14 cellular contexts compared by ENCODE assay signal in genomic region chr2:47221956-47222355, GRCh38. TPM values are rescaled to one million over a fixed set of nuclear protein-coding genes. Genes with fewer than 3 reads are reported as not detected.
DNase-seq lines count a peak whose midpoint lies in the region; ATAC-seq, FAIRE-seq and TF ChIP-seq lines count a peak whose summit lies in the region.
"Had no signal": no experiment of that assay in that cellular context is flagged by ENCODE, and none has a peak within 500 bp of the region (broad histone marks: within the 10 kb centered on the region; RNA-seq: fewer than 3 reads in every experiment).

No MANE protein-coding gene starts in this region.

- H3K4me3 ChIP-seq in BE2C (ENCODE audit: low read depth, low read length) (no peak overlapping the region), IMR-90 (ENCODE audit: insufficient read depth, low read depth, low read length) (no peak overlapping the region), HepG2 (replicated peaks in 1 of 3; ENCODE audit: insufficient read depth in 1 of 3, low read depth in 2 of 3, low read length in 3 of 3) (no peak overlapping the region)
- H3K4me3 ChIP-seq: esophagus muscularis mucosa had no signal

- H3K9me1 ChIP-seq in IMR-90 (ENCODE audit: insufficient read depth, low read length), result peaks cover 25% of the 10 kb centered on the region

- no peak overlapping the region for H2AK9ac ChIP-seq in IMR-90 (replicated peaks; ENCODE audit: low read depth, low read length, poor library complexity)

- peak overlapping the region; percentile 85 for H3K4ac ChIP-seq in IMR-90 (ENCODE audit: low read depth, low read length)

- H2BK15ac ChIP-seq in IMR-90 (ENCODE audit: low read depth, low read length), result peak overlapping the region; percentile 98

- H4K5ac ChIP-seq in IMR-90 (ENCODE audit: low read depth, low read length), result peak overlapping the region; percentile 71; the same call in 1 of the 2 replicates

- BruUV-seq in IMR-90 (replicated peaks; lab: Mats Ljungman, UMichigan), result no TSS peak
- BruUV-seq in HepG2 (replicated peaks; lab: Mats Ljungman, UMichigan), result no TSS peak

- dilution Hi-C loops in IMR-90 (cut with HindIII; ENCODE audit: low sequenced_read_pairs, unreplicated experiment), result no loop called here

- CTCF ChIA-PET in IMR-90 (lab: Yijun Ruan, JAX), result no interaction called here
- CTCF ChIA-PET in HepG2 (lab: Yijun Ruan, JAX; ENCODE audit: low intra/inter-chr PET ratio, low total read pairs), result no interaction called here

- TF ChIP-seq RAD21 in IMR-90 (IDR thresholded peaks at IDR 0.05; ENCODE audit: low read length) (no peak), HepG2 (CRISPR knock-in tag; IDR thresholded peaks at IDR 0.05) (no peak)

- peak overlapping the region; percentile 44; the same call in 1 of the 2 replicates for H3K18ac ChIP-seq in IMR-90 (ENCODE audit: low read depth, low read length)

- H3K27me3 ChIP-seq in BE2C (no peaks in the 10 kb centered on the region), IMR-90 (ENCODE audit: control insufficient read depth, insufficient read depth, low read length) (no peaks in the 10 kb centered on the region), HepG2 (ENCODE audit: control insufficient read depth in 1 of 2, insufficient read depth in 2 of 2, low read length in 2 of 2) (peaks cover 3 to 17% of the 10 kb centered on the region in 2 experiments; a peak in 2 of 5 replicates)
- H3K27me3 ChIP-seq: esophagus muscularis mucosa had no signal

- TF ChIP-seq POLR2A in IMR-90 (IDR thresholded peaks at IDR 0.05; ENCODE audit: low read depth, low read length) (no peak), HepG2 (IDR thresholded peaks at IDR 0.05; ENCODE audit: insufficient read depth in 1 of 2, low read depth in 2 of 2, low read length in 2 of 2) (no peak)

- H2BK20ac ChIP-seq in IMR-90 (ENCODE audit: low read depth, low read length), result peak overlapping the region; percentile 93

- TF ChIP-seq EP300 in HepG2 (IDR thresholded peaks at IDR 0.05; ENCODE audit: low read depth in 2 of 2, low read length in 2 of 2) (no peak), HepG2 (CRISPR knock-in tag; IDR thresholded peaks at IDR 0.05; ENCODE audit: borderline replicate concordance) (no peak)

- no peak for FAIRE-seq in urothelium cell line (lab: Jason Lieb, UNC)
- no peak for FAIRE-seq in HepG2 (lab: Jason Lieb, UNC)
- FAIRE-seq: islet of Langerhans had no signal

- H3K4me1 ChIP-seq in BE2C (peaks cover 28% of the 10 kb centered on the region), IMR-90 (ENCODE audit: control insufficient read depth, insufficient read depth, low read length) (peaks cover 28% of the 10 kb centered on the region), HepG2 (ENCODE audit: insufficient read depth, low read length) (peaks cover 51% of the 10 kb centered on the region)

- peak overlapping the region; percentile 87 for H2AK5ac ChIP-seq in IMR-90 (ENCODE audit: low read depth, low read length)

- ATAC-seq in IMR-90 (ENCODE audit: low read depth) (no peak), HepG2 (no peak)
- ATAC-seq: activated CD8-positive, alpha-beta T cell treated with anti-CD3 and anti-CD28 coated beads, Interleukin-2, amount 10 ng/mL, durations not matched to agents 7 days and 5 days; sciatic nerve had no signal

- no peak overlapping the region for H3K9ac ChIP-seq in IMR-90 (ENCODE audit: low read depth, low read length)
- no peak overlapping the region for H3K9ac ChIP-seq in HepG2 (ENCODE audit: insufficient read depth, low read depth, low read length)

- no peaks in the 10 kb centered on the region for H3K79me2 ChIP-seq in HepG2 (ENCODE audit: insufficient read depth, low read length)

- H3K27ac ChIP-seq in IMR-90 (ENCODE audit: insufficient read depth, low read length) (no peak overlapping the region; the same call in 1 of the 2 replicates), HepG2 (ENCODE audit: extremely low read length, insufficient read depth, low read length) (no peak overlapping the region)
- H3K27ac ChIP-seq: esophagus muscularis mucosa had no signal

- TF ChIP-seq CTCF in BE2C (IDR thresholded peaks at IDR 0.05; ENCODE audit: low read depth, low read length) (no peak), IMR-90 (conservative IDR thresholded peaks at IDR 0.05; ENCODE audit: low read depth, low read length) (no peak), HepG2 (CRISPR knock-in tag; IDR thresholded peaks at IDR 0.05) (no peak)

- WGBS in IMR-90 (ENCODE audit: extremely low coverage in 2 of 2, insufficient read length in 1 of 2), 2 experiments, result no CpG with 5 or more reads among the region's 5 CpGs
- WGBS in HepG2 (ENCODE audit: low lambda C conversion rate), result 47% methylated on average over 5 of the region's 5 CpGs

- peak overlapping the region; percentile 60 for H3K23ac ChIP-seq in IMR-90 (ENCODE audit: low read depth, low read length)

- H3K79me1 ChIP-seq in IMR-90 (ENCODE audit: low read depth in 1 of 2, low read length in 2 of 2), result peaks cover 0 to 26% of the 10 kb centered on the region in 2 experiments; a peak in 2 of 4 replicates

- intact Hi-C loops in IMR-90 (cut with micrococcal nuclease) (no loop called here), cardiac septum (cut with DNase I) (no loop called here), HepG2 (cut with micrococcal nuclease; ENCODE audit: unreplicated experiment) (no loop called here)

- in situ Hi-C loops in IMR-90 (cut with MboI; ENCODE audit: low sequenced_read_pairs) (no loop called here), HepG2 (cut with HindIII; ENCODE audit: extremely low pct_ligation_motif_present, low pct_unique_long_range_greater_than_20kb) (no loop called here)

- POLR2A ChIA-PET in IMR-90 (lab: Charles Lee; ENCODE audit: unreplicated experiment) (interaction anchor here (0.6 kb wide), 1 partner anchor 52 kb away, joined by 3 read pairs; no protein-coding TSS in a partner anchor), HepG2 (lab: Yijun Ruan, JAX) (no interaction called here)

- H2AFZ ChIP-seq in IMR-90 (replicated peaks; ENCODE audit: low read length, poor library complexity) (peak overlapping the region; percentile 56), HepG2 (ENCODE audit: low read length) (no peak overlapping the region)

- H3K36me3 ChIP-seq in BE2C (no peaks in the 10 kb centered on the region), IMR-90 (ENCODE audit: control insufficient read depth, insufficient read depth, low read length) (no peaks in the 10 kb centered on the region), HepG2 (replicated peaks in 1 of 2; ENCODE audit: control insufficient read depth in 1 of 2, insufficient read depth in 2 of 2, low read length in 2 of 2) (no peaks in the 10 kb centered on the region)
- H3K36me3 ChIP-seq: esophagus muscularis mucosa had no signal

- peak; percentile 29 for DNase-seq in BE2C
- DNase-seq in IMR-90, result peak; percentile 47
- DNase-seq in amniotic epithelial cell (ENCODE audit: low read depth), result peak; percentile 41
- peak; percentile 63 for DNase-seq in glomerular visceral epithelial cell (ENCODE audit: extremely low spot score)
- DNase-seq in cardiac septum (ENCODE audit: low spot score), result no peak
- DNase-seq in KG1 (lab: John Stamatoyannopoulos, UW), result no peak
- DNase-seq in urothelium cell line (ENCODE audit: low spot score), result no peak
- no peak for DNase-seq in HepG2 (ENCODE audit: low spot score)
- DNase-seq: activated CD8-positive, alpha-beta T cell treated with anti-CD3 and anti-CD28 coated beads, Interleukin-2, amount 10 ng/mL, durations not matched to agents 7 days and 5 days; activated gamma-delta T cell treated with Interleukin-2 at 50 U/mL for 16 hours; CD4-positive, CD25-positive, alpha-beta regulatory T cell had no signal

- no peak overlapping the region for H3K4me2 ChIP-seq in IMR-90 (ENCODE audit: low read depth, low read length)
- H3K4me2 ChIP-seq in HepG2 (ENCODE audit: low read depth, low read length), result no peak overlapping the region

- H4K91ac ChIP-seq in IMR-90 (ENCODE audit: insufficient read depth, low read depth, low read length), result peak overlapping the region; percentile 74

- peak overlapping the region; percentile 55 for H2BK5ac ChIP-seq in IMR-90 (ENCODE audit: low read depth, low read length, poor library complexity, severe bottlenecking)

- H2BK120ac ChIP-seq in IMR-90 (ENCODE audit: low read depth, low read length), result peak overlapping the region; percentile 89

- H3K56ac ChIP-seq in IMR-90 (ENCODE audit: extremely low read depth, insufficient read depth, low read length), result peak overlapping the region; percentile 29; the same call in 1 of the 2 replicates

- peak overlapping the region; percentile 86 for H3K14ac ChIP-seq in IMR-90 (replicated peaks; ENCODE audit: low read depth, low read length)

- H3K9me3 ChIP-seq in BE2C, result no peaks in the 10 kb centered on the region
- H3K9me3 ChIP-seq in IMR-90 (ENCODE audit: control insufficient read depth, insufficient read depth, low read length), result no peaks in the 10 kb centered on the region
- no peaks in the 10 kb centered on the region for H3K9me3 ChIP-seq in HepG2 (ENCODE audit: low read length)
- H3K9me3 ChIP-seq: esophagus muscularis mucosa had no signal

- peak overlapping the region; percentile 18 to 64; a peak in 2 of 4 replicates for H4K8ac ChIP-seq in IMR-90 (ENCODE audit: low read depth in 2 of 2, low read length in 2 of 2)

- no peaks in the 10 kb centered on the region for H4K20me1 ChIP-seq in IMR-90 (ENCODE audit: insufficient read depth, low read length)
- no peaks in the 10 kb centered on the region for H4K20me1 ChIP-seq in HepG2 (ENCODE audit: insufficient read depth, low read length)

RNA-seq across cellular contexts. Expression of gene CALM2, which starts 45.6 kb away (rescaled TPM):
- 2,068 TPM for polyA plus RNA-seq in BE2C (2012; ENCODE audit: insufficient read depth, insufficient read length, low read depth)
- total RNA-seq in IMR-90 (2012; rRNA removed) (290 and 1,344 TPM in 2 replicates), cardiac septum (361 TPM), HepG2 (2016; rRNA removed; fragmentation: Illumina TruSeq; extraction: Trizol) (1,135 and 1,941 TPM in 2 replicates)
- polyA plus RNA-seq in IMR-90 (2012; rRNA removed) (774 and 970 TPM in 2 replicates), HepG2 (2011; rRNA removed) (199 and 375 TPM in 2 replicates)
- polyA plus RNA-seq in IMR-90 (2012; cell fraction: cytosol; rRNA removed), result 56.0 and 99.9 TPM in 2 replicates
- 20.2 and 214 TPM in 2 replicates for polyA plus RNA-seq in IMR-90 (2012; cell fraction: nucleus; rRNA removed; ENCODE audit: low replicate concordance)
- total RNA-seq in HepG2 (2016; cell fraction: cytosol; rRNA removed; fragmentation: Illumina TruSeq; extraction: Trizol; ENCODE audit: low read depth), result 204 and 218 TPM in 2 replicates
- 1,133 and 2,031 TPM in 2 replicates for total RNA-seq in HepG2 (2016; cell fraction: insoluble cytoplasmic fraction; rRNA removed; fragmentation: Illumina TruSeq; extraction: Trizol)
- total RNA-seq in HepG2 (2016; cell fraction: membrane; rRNA removed; fragmentation: Illumina TruSeq; extraction: Trizol), result 342 and 376 TPM in 2 replicates
- total RNA-seq in HepG2 (2016; cell fraction: nucleus; rRNA removed; fragmentation: Illumina TruSeq; extraction: Trizol), result 391 and 398 TPM in 2 replicates
- 180 and 322 TPM in 2 replicates for polyA plus RNA-seq in HepG2 (2011; cell fraction: cytosol; rRNA removed)
- polyA plus RNA-seq in HepG2 (2011; cell fraction: nucleus; rRNA removed), result 56.5 and 80.7 TPM in 2 replicates
- polyA plus RNA-seq in HepG2 (2012), result 523 and 688 TPM in 2 replicates
- polyA plus RNA-seq in HepG2 (2016; cell fraction: cytosol; fragmentation: Illumina TruSeq; extraction: Trizol; ENCODE audit: low read depth), result 147 and 158 TPM in 2 replicates
- polyA plus RNA-seq in HepG2 (2016; cell fraction: insoluble cytoplasmic fraction; fragmentation: Illumina TruSeq; extraction: Trizol; ENCODE audit: low read depth), result 1,845 and 2,024 TPM in 2 replicates
- 291 and 300 TPM in 2 replicates for polyA plus RNA-seq in HepG2 (2016; cell fraction: membrane; fragmentation: Illumina TruSeq; extraction: Trizol; ENCODE audit: low read depth)
- 648 and 664 TPM in 2 replicates for polyA plus RNA-seq in HepG2 (2016; cell fraction: nucleus; fragmentation: Illumina TruSeq; extraction: Trizol; ENCODE audit: insufficient read depth, low read depth)
- polyA minus RNA-seq in HepG2 (2011; rRNA and poly(A)+ RNA removed; ENCODE audit: low replicate concordance), result 41.7 and 64.0 TPM in 2 replicates
- 133 and 146 TPM in 2 replicates for polyA minus RNA-seq in HepG2 (2011; cell fraction: cytosol; rRNA and poly(A)+ RNA removed)
- polyA minus RNA-seq in HepG2 (2011; cell fraction: nucleus; rRNA and poly(A)+ RNA removed), result 169 and 178 TPM in 2 replicates

Comparison
In these comparisons a context has a peak if more than half of its experiments do, and no peak if none do; other contexts are left out.
1. DNase-seq: peak in BE2C (single experiment), IMR-90 (single experiment), amniotic epithelial cell (single experiment) and glomerular visceral epithelial cell (single experiment); none in cardiac septum (single experiment), KG1 (single experiment), urothelium cell line (single experiment) and HepG2 (single experiment).